In the genomic region with DNA sequence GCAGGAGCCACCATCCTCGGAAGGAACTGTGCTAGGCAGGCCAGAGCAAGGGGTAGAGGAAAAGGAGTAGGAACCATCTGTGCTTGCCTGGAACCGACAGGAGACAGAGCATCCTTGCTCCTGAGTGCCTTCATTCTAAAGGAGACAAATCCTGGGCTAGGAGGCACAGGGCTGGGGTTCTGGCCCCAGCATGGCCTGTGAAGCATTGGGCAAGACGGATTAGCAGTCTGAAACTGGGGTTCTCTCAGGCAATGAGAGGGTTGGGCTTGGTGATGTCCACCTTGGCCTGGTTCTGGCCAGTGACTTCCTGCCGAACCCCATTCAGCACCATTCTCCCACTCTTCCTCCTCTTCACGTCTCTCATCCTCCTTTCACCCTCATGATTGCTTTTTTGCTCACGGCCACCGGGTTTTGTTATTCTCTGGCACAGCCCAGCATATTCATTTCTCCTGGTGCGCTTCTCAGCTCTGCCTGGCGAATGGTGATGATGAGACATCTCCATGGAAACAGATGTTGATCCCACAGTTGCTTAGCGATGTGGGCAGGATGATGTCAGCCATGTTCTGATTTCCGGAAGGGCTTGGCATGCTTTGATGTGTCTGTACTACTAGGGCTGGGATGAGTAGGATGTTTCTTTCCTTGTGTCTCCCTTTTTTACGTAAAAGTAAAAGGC, we compare ENCODE assay signal across 12 cellular contexts.
DNase-seq lines count a peak whose midpoint lies in the region; ATAC-seq and TF ChIP-seq lines count a peak whose summit lies in the region.
"Had no signal": no experiment of that assay in that cellular context is flagged by ENCODE, and none has a peak within 500 bp of the region (broad histone marks: within the 10 kb centered on the region; RNA-seq: fewer than 3 reads in every experiment).

No MANE protein-coding gene starts in this region.

- H3K27me3 Mint-ChIP-seq in activated CD4-positive, alpha-beta T cell treated with anti-CD3 and anti-CD28 coated beads, Interleukin-2, amount 10 ng/mL, durations not matched to agents 24 days and 14 days, result peaks cover 7% of the 10 kb centered on the region

- intact Hi-C loops in activated CD4-positive, alpha-beta T cell treated with anti-CD3 and anti-CD28 coated beads, Interleukin-2, amount 10 ng/mL, durations not matched to agents 24 days and 14 days (cut with micrococcal nuclease), result loop anchor here (10.0 kb wide), 1 partner anchor 175 kb away; no protein-coding TSS in a partner anchor
- intact Hi-C loops in sigmoid colon (cut with DNase I) (no loop called here), lower lobe of right lung (cut with DNase I) (no loop called here)

- H3K27ac ChIP-seq in sigmoid colon (no peak overlapping the region), lower lobe of right lung (no peak overlapping the region)
- H3K27ac ChIP-seq: ascending aorta had no signal

- no peak overlapping the region for H3K4me3 Mint-ChIP-seq in activated CD4-positive, alpha-beta T cell treated with anti-CD3 and anti-CD28 coated beads, Interleukin-2, amount 10 ng/mL, durations not matched to agents 24 days and 14 days

- H3K9me3 Mint-ChIP-seq in activated CD4-positive, alpha-beta T cell treated with anti-CD3 and anti-CD28 coated beads, Interleukin-2, amount 10 ng/mL, durations not matched to agents 24 days and 14 days, result no peaks in the 10 kb centered on the region

- no peaks in the 10 kb centered on the region for H3K4me1 ChIP-seq in sigmoid colon
- H3K4me1 ChIP-seq in lower lobe of right lung, result no peaks in the 10 kb centered on the region
- H3K4me1 ChIP-seq: ascending aorta, upper lobe of left lung had no signal

- H3K36me3 Mint-ChIP-seq in activated CD4-positive, alpha-beta T cell treated with anti-CD3 and anti-CD28 coated beads, Interleukin-2, amount 10 ng/mL, durations not matched to agents 24 days and 14 days (ENCODE audit: low read depth), result no peaks in the 10 kb centered on the region

- no peak overlapping the region for H3K4me3 ChIP-seq in sigmoid colon
- H3K4me3 ChIP-seq in lower lobe of right lung, result no peak overlapping the region
- H3K4me3 ChIP-seq: ascending aorta, upper lobe of left lung had no signal

- TF ChIP-seq CTCF in sigmoid colon (IDR thresholded peaks at IDR 0.05) (no peak), lower lobe of right lung (IDR thresholded peaks at IDR 0.05) (no peak)

- in situ Hi-C loops in SK-MEL-5 (cut with HindIII; ENCODE audit: low pct_unique_long_range_greater_than_20kb, low sequenced_read_pairs), result no loop called here

- 83 to 88% methylated on average over 12 of the region's 12 CpGs for WGBS in sigmoid colon, 2 donors

- no peaks in the 10 kb centered on the region for H3K27me3 ChIP-seq in sigmoid colon
- no peaks in the 10 kb centered on the region for H3K27me3 ChIP-seq in lower lobe of right lung (ENCODE audit: low read depth)
- H3K27me3 ChIP-seq: ascending aorta, upper lobe of left lung had no signal

- H3K9me3 ChIP-seq in sigmoid colon, result no peaks in the 10 kb centered on the region
- H3K9me3 ChIP-seq in lower lobe of right lung, result no peaks in the 10 kb centered on the region
- H3K9me3 ChIP-seq: ascending aorta, upper lobe of left lung had no signal

- DNase-seq in activated CD4-positive, alpha-beta T cell treated with anti-CD3 and anti-CD28 coated beads, Interleukin-2, amount 10 ng/mL, durations not matched to agents 24 days and 14 days, result peak; percentile 50
- no peak for DNase-seq in activated CD4-positive, alpha-beta T cell treated with anti-CD3 and anti-CD28 coated beads, Interleukin-2, amount 50 U/mL, for 4 hours
- DNase-seq in SK-MEL-5 (ENCODE audit: low read depth, low spot score) (peak; percentile 28), globus pallidus (ENCODE audit: low spot score) (peak; percentile 43), sigmoid colon (peak; percentile 42), lower lobe of right lung (no peak), 8988T (no peak)
- DNase-seq: left colon, NCI-H2029, upper lobe of left lung had no signal

- ATAC-seq in lower lobe of right lung, result no peak
- ATAC-seq in HG03432 (IDR thresholded peaks at IDR 0.05; ENCODE audit: unreplicated experiment), result no peak
- ATAC-seq: left colon had no signal

- H3K4me1 Mint-ChIP-seq in activated CD4-positive, alpha-beta T cell treated with anti-CD3 and anti-CD28 coated beads, Interleukin-2, amount 10 ng/mL, durations not matched to agents 24 days and 14 days, result no peaks in the 10 kb centered on the region

- no peaks in the 10 kb centered on the region for H3K36me3 ChIP-seq in sigmoid colon
- H3K36me3 ChIP-seq in lower lobe of right lung, result no peaks in the 10 kb centered on the region
- H3K36me3 ChIP-seq: ascending aorta, upper lobe of left lung had no signal

- no peak overlapping the region for H3K27ac Mint-ChIP-seq in activated CD4-positive, alpha-beta T cell treated with anti-CD3 and anti-CD28 coated beads, Interleukin-2, amount 10 ng/mL, durations not matched to agents 24 days and 14 days

- no peak for TF ChIP-seq EP300 in sigmoid colon (IDR thresholded peaks at IDR 0.05)

- no peak for TF ChIP-seq POLR2A in sigmoid colon (IDR thresholded peaks at IDR 0.05)

Comparison
In these comparisons a context has a peak if more than half of its experiments do, and no peak if none do; other contexts are left out.
1. DNase-seq: peak in activated CD4-positive, alpha-beta T cell treated with anti-CD3 and anti-CD28 coated beads, Interleukin-2, amount 10 ng/mL, durations not matched to agents 24 days and 14 days (single experiment), SK-MEL-5 (single experiment), globus pallidus (single experiment) and sigmoid colon (single experiment); none in activated CD4-positive, alpha-beta T cell treated with anti-CD3 and anti-CD28 coated beads, Interleukin-2, amount 50 U/mL, for 4 hours (0 of 2), lower lobe of right lung (single experiment) and 8988T (single experiment).